In genomic region chr16:81745704-81746558, GRCh38 we compare ENCODE assay signal across 9 cellular contexts. TPM values are rescaled to one million over a fixed set of nuclear protein-coding genes. Genes with fewer than 3 reads are reported as not detected.
DNase-seq lines count a peak whose midpoint lies in the region; ATAC-seq, FAIRE-seq and TF ChIP-seq lines count a peak whose summit lies in the region.
"Had no signal": no experiment of that assay in that cellular context is flagged by ENCODE, and none has a peak within 500 bp of the region (broad histone marks: within the 10 kb centered on the region; RNA-seq: fewer than 3 reads in every experiment).

No MANE protein-coding gene starts in this region.

- H3K4me1 ChIP-seq in HUES48 (ENCODE audit: control insufficient read depth, insufficient read depth, low read length), result peaks cover 11% of the 10 kb centered on the region
- H3K4me1 ChIP-seq in astrocyte (ENCODE audit: insufficient read depth, low read length), result no peaks in the 10 kb centered on the region
- H3K4me1 ChIP-seq in sigmoid colon, result peaks cover 0 to 11% (median 0%) of the 10 kb centered on the region in 4 donors
- no peaks in the 10 kb centered on the region for H3K4me1 ChIP-seq in PC-3 (ENCODE audit: insufficient read depth, low read length)

- H3K4me3 ChIP-seq in HUES48 (ENCODE audit: low read depth, low read length) (peak overlapping the region; percentile 63), astrocyte (ENCODE audit: insufficient read depth, low read depth, low read length) (peak overlapping the region; percentile 52), sigmoid colon (peak overlapping the region; percentile 17 to 42 (median 36)), PC-3 (ENCODE audit: low read length) (no peak overlapping the region)

- no peak for FAIRE-seq in astrocyte (lab: Jason Lieb, UNC)

- H3K9me3 Mint-ChIP-seq in CD4-positive, alpha-beta T cell, result no peaks in the 10 kb centered on the region
- H3K9me3 Mint-ChIP-seq in astrocyte (ENCODE audit: unreplicated experiment), result no peaks in the 10 kb centered on the region

- H3K4me2 ChIP-seq in astrocyte (ENCODE audit: low read length) (peak overlapping the region; percentile 83), PC-3 (ENCODE audit: low read length) (no peak overlapping the region)

- no peak for TF ChIP-seq EP300 in sigmoid colon (IDR thresholded peaks at IDR 0.05)

- TF ChIP-seq POLR2A in sigmoid colon (IDR thresholded peaks at IDR 0.05), result no peak

- no peaks in the 10 kb centered on the region for H3F3A ChIP-seq in PC-3 (ENCODE audit: low read length, unreplicated experiment)

- H3K79me2 ChIP-seq in astrocyte (ENCODE audit: insufficient read depth, low read length), result no peaks in the 10 kb centered on the region
- H3K79me2 ChIP-seq in PC-3 (ENCODE audit: low read length), result no peaks in the 10 kb centered on the region

- H4K20me1 ChIP-seq in astrocyte (ENCODE audit: insufficient read depth, low read length) (no peaks in the 10 kb centered on the region), PC-3 (ENCODE audit: low read length) (no peaks in the 10 kb centered on the region)

- peaks cover 10% of the 10 kb centered on the region for H3K4me1 Mint-ChIP-seq in CD4-positive, alpha-beta T cell (ENCODE audit: low read depth)
- peaks cover 11% of the 10 kb centered on the region for H3K4me1 Mint-ChIP-seq in astrocyte (ENCODE audit: low read depth, unreplicated experiment)

- H3K9me2 ChIP-seq in PC-3 (replicated peaks; ENCODE audit: low read length), result no peaks in the 10 kb centered on the region

- WGBS in sigmoid colon, 2 donors, result 18 to 27% methylated on average over 33 of the region's 33 CpGs

- H3K9ac ChIP-seq in HUES48 (ENCODE audit: low read depth, low read length) (peak overlapping the region; percentile 23; the same call in 1 of the 2 replicates), astrocyte (ENCODE audit: low read length) (no peak overlapping the region), PC-3 (ENCODE audit: low read length) (no peak overlapping the region)

- no peaks in the 10 kb centered on the region for H3K36me3 Mint-ChIP-seq in CD4-positive, alpha-beta T cell (ENCODE audit: low read depth)
- no peaks in the 10 kb centered on the region for H3K36me3 Mint-ChIP-seq in astrocyte (ENCODE audit: low read depth, unreplicated experiment)

- no peak overlapping the region for H3K27ac ChIP-seq in CD4-positive, alpha-beta T cell (ENCODE audit: low read depth, low read length)
- H3K27ac ChIP-seq in HUES48 (ENCODE audit: low read depth, low read length) (no peak overlapping the region), astrocyte (ENCODE audit: low read depth, low read length) (no peak overlapping the region), sigmoid colon (peak overlapping the region in 2 of 4 donors; percentile 38 to 42), PC-3 (ENCODE audit: low read length) (no peak overlapping the region)
- H3K27ac ChIP-seq: VCaP had no signal

- no TSS peak for BruUV-seq in PC-3 (replicated peaks; lab: Mats Ljungman, UMichigan)

- peak overlapping the region; percentile 53 for H3K27ac Mint-ChIP-seq in CD4-positive, alpha-beta T cell
- no peak overlapping the region for H3K27ac Mint-ChIP-seq in astrocyte (ENCODE audit: unreplicated experiment)

- no peak for TF ChIP-seq CTCF in CD4-positive, alpha-beta T cell (IDR thresholded peaks at IDR 0.05)
- no peak for TF ChIP-seq CTCF in astrocyte (IDR thresholded peaks at IDR 0.05; ENCODE audit: insufficient read depth, low read depth, low read length)
- TF ChIP-seq CTCF in sigmoid colon (IDR thresholded peaks at IDR 0.05), result no peak
- TF ChIP-seq CTCF in PC-3 (conservative IDR thresholded peaks at IDR 0.05; ENCODE audit: low read depth, low read length), result no peak

- H3K9me3 ChIP-seq in CD4-positive, alpha-beta T cell (ENCODE audit: control insufficient read depth, low read length), result no peaks in the 10 kb centered on the region
- H3K9me3 ChIP-seq in HUES48 (ENCODE audit: control insufficient read depth, insufficient read depth, low read length), result no peaks in the 10 kb centered on the region
- H3K9me3 ChIP-seq in astrocyte (ENCODE audit: insufficient read depth, low read depth, low read length), result no peaks in the 10 kb centered on the region
- no peaks in the 10 kb centered on the region for H3K9me3 ChIP-seq in sigmoid colon
- no peaks in the 10 kb centered on the region for H3K9me3 ChIP-seq in PC-3 (ENCODE audit: low read length)

- peak; percentile 97 for ATAC-seq in CD4-positive, alpha-beta T cell (ENCODE audit: poor library complexity)
- ATAC-seq in GM19452 (IDR thresholded peaks at IDR 0.05; ENCODE audit: unreplicated experiment) (peak; percentile 57), PC-3 (no peak)

- H3K36me3 ChIP-seq in HUES48 (ENCODE audit: control insufficient read depth, insufficient read depth, low read length) (no peaks in the 10 kb centered on the region), astrocyte (ENCODE audit: insufficient read depth, low read length) (no peaks in the 10 kb centered on the region), sigmoid colon (no peaks in the 10 kb centered on the region), PC-3 (ENCODE audit: low read depth, low read length) (no peaks in the 10 kb centered on the region)

- no peaks in the 10 kb centered on the region for H3K27me3 Mint-ChIP-seq in CD4-positive, alpha-beta T cell
- peaks cover 8% of the 10 kb centered on the region for H3K27me3 Mint-ChIP-seq in astrocyte (ENCODE audit: low read depth, unreplicated experiment)

- POLR2A ChIA-PET in CD4-positive, alpha-beta T cell (lab: Charles Lee), result interaction anchor here (0.8 kb wide), 1 partner anchor 431 kb away, joined by 3 read pairs; the partner anchor contains the start of gene GAN
- POLR2A ChIA-PET in PC-3 (lab: Charles Lee; ENCODE audit: unreplicated experiment), result no interaction called here

- CTCF ChIA-PET in CD4-positive, alpha-beta T cell (lab: Charles Lee), result interaction anchor here (1.4 kb wide), 1 partner anchor 123 kb away, joined by 4 read pairs; no protein-coding TSS in a partner anchor
- CTCF ChIA-PET in PC-3 (lab: Charles Lee), result interaction anchor here (0.6 kb wide), 1 partner anchor 16 kb away, joined by 4 read pairs; no protein-coding TSS in a partner anchor

- peak; percentile 54 to 76 (median 66) for DNase-seq in CD4-positive, alpha-beta T cell
- peak; percentile 51 for DNase-seq in T-helper 22 cell (ENCODE audit: low read depth)
- peak; percentile 18 for DNase-seq in astrocyte (ENCODE audit: low read depth)
- peak in 48 of 51 donors; percentile 9 to 79 (median 49) for DNase-seq in hypothalamus (lab: John Stamatoyannopoulos, UW)
- DNase-seq in sigmoid colon, result peak; percentile 83
- no peak for DNase-seq in PC-3

- no peaks in the 10 kb centered on the region for H3K27me3 ChIP-seq in CD4-positive, alpha-beta T cell (ENCODE audit: control insufficient read depth, insufficient read depth, low read length)
- H3K27me3 ChIP-seq in HUES48 (ENCODE audit: control insufficient read depth, insufficient read depth, low read length) (no peaks in the 10 kb centered on the region), astrocyte (ENCODE audit: insufficient read depth, low read length) (no peaks in the 10 kb centered on the region), sigmoid colon (no peaks in the 10 kb centered on the region), PC-3 (ENCODE audit: low read length) (no peaks in the 10 kb centered on the region)

- H3K4me3 Mint-ChIP-seq in CD4-positive, alpha-beta T cell, result peak overlapping the region; percentile 84
- H3K4me3 Mint-ChIP-seq in astrocyte (ENCODE audit: unreplicated experiment), result peak overlapping the region; percentile 77

- peak overlapping the region; percentile 89 for H2AFZ ChIP-seq in astrocyte (ENCODE audit: low read depth, low read length)
- no peak overlapping the region for H2AFZ ChIP-seq in PC-3 (ENCODE audit: low read length)

- intact Hi-C loops in CD4-positive, alpha-beta T cell (cut with DNase I, micrococcal nuclease), result loop anchor here in 1 of 2 experiments (2.0 to 5.0 kb wide), 2 partner anchors 266 to 431 kb away; partner anchors contain the start of genes GAN and SDR42E1
- intact Hi-C loops in sigmoid colon (cut with DNase I), result no loop called here
- intact Hi-C loops in PC-3 (cut with micrococcal nuclease), result no loop called here

RNA-seq across cellular contexts. Expression of gene PLCG2, which starts 33.2 kb away (rescaled TPM):
- 1 to 10 TPM in 1 of 2 experiments, under 1 TPM in 1; 0.92 to 1.5 TPM for total RNA-seq in CD4-positive, alpha-beta T cell
- total RNA-seq in astrocyte (3.1 and 5.3 TPM in 2 replicates), sigmoid colon (1 to 10 TPM; 2.4 to 8.0 (median 3.8) TPM), PC-3 (2014; rRNA removed) (3.5 and 5.9 TPM in 2 replicates)
- polyA plus RNA-seq in sigmoid colon, result 10 to 100 TPM in 1 of 3 donors, 1 to 10 TPM in 2; 1.6 to 24.8 (median 1.8) TPM
